12 cellular contexts compared by ENCODE assay signal in the genomic region with DNA sequence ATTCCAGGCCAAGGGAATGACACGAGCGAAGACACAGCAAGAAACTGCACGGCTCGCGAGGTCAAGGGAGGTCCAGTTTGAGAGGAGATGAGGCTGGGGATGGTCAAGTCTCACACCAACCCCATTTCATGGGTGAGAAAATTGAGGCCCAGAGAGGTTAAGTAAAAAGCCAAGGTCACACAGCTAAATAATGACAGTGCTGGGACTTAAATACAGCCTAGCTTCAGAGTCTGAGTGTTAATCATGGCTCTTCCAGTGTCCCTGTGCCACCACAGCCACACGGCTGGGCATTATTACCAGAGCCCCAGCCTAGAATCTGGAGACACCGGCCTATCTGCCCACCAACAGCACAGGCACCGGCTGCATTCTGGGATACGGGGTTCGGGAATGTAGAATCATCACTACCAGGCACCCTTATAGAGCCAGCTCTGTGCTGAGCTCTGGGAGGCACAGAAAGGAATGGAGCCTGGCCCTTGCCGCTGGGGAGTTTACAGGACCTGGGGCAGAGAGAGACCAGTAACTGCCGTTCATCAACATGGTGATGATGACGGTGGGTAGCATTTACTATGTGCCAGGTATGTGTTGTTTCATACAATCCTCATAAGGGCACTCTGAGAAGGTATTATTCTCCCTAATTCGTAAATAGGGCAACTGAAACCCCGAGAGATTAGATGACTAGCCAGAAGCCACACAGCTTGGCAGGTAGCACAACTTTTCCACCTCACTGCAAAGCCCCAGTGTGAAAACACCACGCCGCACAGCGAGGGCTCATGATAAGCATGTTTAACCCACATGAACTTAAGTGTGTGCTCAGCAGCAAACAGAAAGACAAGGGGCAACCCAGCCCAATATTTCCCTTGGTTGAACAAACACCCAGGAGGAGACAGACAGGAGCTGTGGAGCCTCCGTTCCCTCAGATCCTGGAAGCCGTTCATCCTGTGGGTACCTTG. TPM values are rescaled to one million over a fixed set of nuclear protein-coding genes. Genes with fewer than 3 reads are reported as not detected.
A peak's percentile ranks its signal among the peaks of the same experiment; 100 is the strongest.
DNase-seq lines count a peak whose midpoint lies in the region; ATAC-seq lines count a peak whose summit lies in the region.
"Had no signal": no experiment of that assay in that cellular context is flagged by ENCODE, and none has a peak within 500 bp of the region (broad histone marks: within the 10 kb centered on the region; RNA-seq: fewer than 3 reads in every experiment).

No MANE protein-coding gene starts in this region.

- peak; percentile 72 for DNase-seq in T-helper 2 cell treated with Interferon-gamma antibody and Interleukin-4, amounts not matched to agents 5 μg/mL and 100 μg/mL, for 36 hours (ENCODE audit: low spot score)
- DNase-seq in activated effector memory CD4-positive, alpha-beta T cell treated with anti-CD3 and anti-CD28 coated beads, Interleukin-2, amount 50 U/mL, for 16 hours = peak; percentile 89
- peak; percentile 53 to 62 for DNase-seq in stimulated activated CD4-positive, alpha-beta T cell treated with anti-CD3 and anti-CD28 coated beads, Interleukin-1b, Interleukin-23, amount 100 ng/mL, for 4 hours (ENCODE audit: low read depth in 2 of 2)
- DNase-seq in Right ventricle myocardium inferior (ENCODE audit: missing footprints) = no peak
- no peak for DNase-seq in NCI-H524 treated with DMSO at 0.1 percent for 48 hours (lab: John Stamatoyannopoulos, UW)
- no peak for DNase-seq in COR-L47 (lab: John Stamatoyannopoulos, UW)
- DNase-seq: DND-41, NCI-H1105 treated with DMSO at 0.1 percent for 48 hours, pancreas, trophoblast cell had no signal

- H3K9me3 Mint-ChIP-seq in T-helper 2 cell treated with Interferon-gamma antibody and Interleukin-4, amounts not matched to agents 5 μg/mL and 100 μg/mL, for 36 hours = no peaks in the 10 kb centered on the region

- H3K4me3 Mint-ChIP-seq in T-helper 2 cell treated with Interferon-gamma antibody and Interleukin-4, amounts not matched to agents 5 μg/mL and 100 μg/mL, for 36 hours = peak overlapping the region; percentile 71

- ATAC-seq in GM18868 (IDR thresholded peaks at IDR 0.05; ENCODE audit: unreplicated experiment) (peak; percentile 47), GM21737 (IDR thresholded peaks at IDR 0.05; ENCODE audit: unreplicated experiment) (no peak), Right ventricle myocardium inferior (no peak)

- intact Hi-C loops in Right ventricle myocardium inferior (cut with DNase I) = no loop called here

- peaks cover 50% of the 10 kb centered on the region for H3K36me3 Mint-ChIP-seq in T-helper 2 cell treated with Interferon-gamma antibody and Interleukin-4, amounts not matched to agents 5 μg/mL and 100 μg/mL, for 36 hours (ENCODE audit: low read depth)

- H3K27me3 Mint-ChIP-seq in T-helper 2 cell treated with Interferon-gamma antibody and Interleukin-4, amounts not matched to agents 5 μg/mL and 100 μg/mL, for 36 hours (ENCODE audit: low read depth) = no peaks in the 10 kb centered on the region

- H3K4me1 Mint-ChIP-seq in T-helper 2 cell treated with Interferon-gamma antibody and Interleukin-4, amounts not matched to agents 5 μg/mL and 100 μg/mL, for 36 hours (ENCODE audit: low read depth) = peaks cover 81% of the 10 kb centered on the region

- peak overlapping the region; percentile 90 for H3K27ac Mint-ChIP-seq in T-helper 2 cell treated with Interferon-gamma antibody and Interleukin-4, amounts not matched to agents 5 μg/mL and 100 μg/mL, for 36 hours

RNA-seq across cellular contexts. Expression of a gene that starts 51.9 kb away (rescaled TPM):
- 0.22 TPM for total RNA-seq in Right ventricle myocardium inferior

Comparison
In these comparisons a context has a peak if more than half of its experiments do, and no peak if none do; other contexts are left out.
1. DNase-seq: peak in T-helper 2 cell treated with Interferon-gamma antibody and Interleukin-4, amounts not matched to agents 5 μg/mL and 100 μg/mL, for 36 hours (single experiment), activated effector memory CD4-positive, alpha-beta T cell treated with anti-CD3 and anti-CD28 coated beads, Interleukin-2, amount 50 U/mL, for 16 hours (single experiment) and stimulated activated CD4-positive, alpha-beta T cell treated with anti-CD3 and anti-CD28 coated beads, Interleukin-1b, Interleukin-23, amount 100 ng/mL, for 4 hours (2 of 2); none in Right ventricle myocardium inferior (single experiment), NCI-H524 treated with DMSO at 0.1 percent for 48 hours (single experiment) and COR-L47 (single experiment).